ENCODE assay signal across 8 cellular contexts in genomic region chr19:38736413-38737280, GRCh38. TPM values are rescaled to one million over a fixed set of nuclear protein-coding genes. Genes with fewer than 3 reads are reported as not detected.
DNase-seq lines count a peak whose midpoint lies in the region; ATAC-seq and TF ChIP-seq lines count a peak whose summit lies in the region.

No MANE protein-coding gene starts in this region.

- ATAC-seq in psoas muscle: peak in 2 of 4 donors; percentile 5 to 21
- no peak for ATAC-seq in HG03354 (IDR thresholded peaks at IDR 0.05; ENCODE audit: poor library complexity, severe bottlenecking, unreplicated experiment)

- intact Hi-C loops in psoas muscle (cut with DNase I): no loop called here

- peak overlapping the region; percentile 42 for H3K4me3 ChIP-seq in fibroblast of villous mesenchyme (ENCODE audit: low read depth, low read length)
- peak overlapping the region; percentile 60 for H3K4me3 ChIP-seq in psoas muscle

- DNase-seq in Daoy (ENCODE audit: low read depth) (peak; percentile 57), NCI-H2029 treated with DMSO at 0.1 percent for 48 hours (lab: John Stamatoyannopoulos, UW) (peak; percentile 24), fibroblast of villous mesenchyme (ENCODE audit: low read depth) (no peak), psoas muscle (peak in 1 of 2 donors; percentile 69), kidney glomerular epithelial cell (lab: John Stamatoyannopoulos, UW) (no peak), foreskin melanocyte (no peak)
- peak; percentile 39 for DNase-seq in activated CD8-positive, alpha-beta memory T cell treated with anti-CD3 and anti-CD28 coated beads, Interleukin-2, amount 50 U/mL, for 1 hour (ENCODE audit: extremely low read depth)

- H3K9me3 ChIP-seq in psoas muscle: no peaks in the 10 kb centered on the region

- WGBS in psoas muscle, 3 donors: 8 to 12% (median 10%) methylated on average over 30 to 36 of the region's 36 CpGs

- H3K27me3 ChIP-seq in psoas muscle (ENCODE audit: insufficient read depth in 3 of 3, low read length in 2 of 3): peaks cover 0 to 8% (median 3%) of the 10 kb centered on the region in 3 donors

- peaks cover 4% of the 10 kb centered on the region for H3K4me1 ChIP-seq in psoas muscle

- H3K36me3 ChIP-seq in psoas muscle (ENCODE audit: insufficient read depth in 1 of 2, low read depth in 1 of 2): peaks cover 0 to 5% of the 10 kb centered on the region in 2 donors

- TF ChIP-seq CTCF in fibroblast of villous mesenchyme (IDR thresholded peaks at IDR 0.05; ENCODE audit: insufficient read depth, low read depth, low read length): no peak
- no peak for TF ChIP-seq CTCF in psoas muscle (IDR thresholded peaks at IDR 0.05)

- no peak overlapping the region for H3K27ac ChIP-seq in psoas muscle

RNA-seq across cellular contexts. Expression of gene CAPN12, which starts 7.6 kb away (rescaled TPM):
- total RNA-seq in Daoy (2014; rRNA removed; shearing (Covaris generic)): not detected in 2 replicates
- 0.86 TPM in 1 of 2 replicates, not detected in the other for total RNA-seq in fibroblast of villous mesenchyme
- total RNA-seq in psoas muscle: under 1 TPM; 0.32 to 0.64 (median 0.52) TPM
- under 1 TPM; 0.27 to 0.35 (median 0.34) TPM for polyA plus RNA-seq in psoas muscle

RNA-seq across cellular contexts. Expression of gene LGALS7, which starts 36.7 kb away (rescaled TPM):
- total RNA-seq in Daoy (2014; rRNA removed; shearing (Covaris generic)): not detected in 2 replicates
- total RNA-seq in fibroblast of villous mesenchyme (not detected in 2 replicates), psoas muscle (not detected)
- not detected for polyA plus RNA-seq in psoas muscle

RNA-seq across cellular contexts. Expression of gene LGALS7B, which starts 52.4 kb away (rescaled TPM):
- total RNA-seq in Daoy (2014; rRNA removed; shearing (Covaris generic)): not detected in 2 replicates
- not detected in 2 replicates for total RNA-seq in fibroblast of villous mesenchyme
- total RNA-seq in psoas muscle: not detected
- polyA plus RNA-seq in psoas muscle: under 1 TPM in 1 of 3 donors, not detected in 2; 0.91 TPM

Comparison
In these comparisons a context has a peak if more than half of its experiments do, and no peak if none do; other contexts are left out.
1. DNase-seq: peak in Daoy (single experiment), NCI-H2029 treated with DMSO at 0.1 percent for 48 hours (single experiment) and activated CD8-positive, alpha-beta memory T cell treated with anti-CD3 and anti-CD28 coated beads, Interleukin-2, amount 50 U/mL, for 1 hour (single experiment); none in fibroblast of villous mesenchyme (single experiment), kidney glomerular epithelial cell (single experiment) and foreskin melanocyte (single experiment).